In genomic region chr12:101804409-101804808, GRCh38 we compare ENCODE assay signal across 24 cellular contexts.
"Had no signal": no experiment of that assay in that cellular context is flagged by ENCODE, and none has a peak within 500 bp of the region (broad histone marks: within the 10 kb centered on the region; RNA-seq: fewer than 3 reads in every experiment).

No MANE protein-coding gene starts in this region.

- H3K9me3 ChIP-seq: gastrocnemius medialis, tibial nerve had no signal

- H3K4me1 Mint-ChIP-seq: mesothelial cell of epicardium, neural progenitor cell had no signal

- H3K9ac ChIP-seq: neural progenitor cell had no signal

- H3K4me1 ChIP-seq: neural progenitor cell, tibial nerve had no signal

- H3K4me3 ChIP-seq: gastrocnemius medialis, neural progenitor cell, tibial nerve had no signal

- H3K4me2 ChIP-seq: neural progenitor cell had no signal

- H3K36me3 Mint-ChIP-seq: naive B cell, neural progenitor cell, WTC11 had no signal

- H3K9me3 Mint-ChIP-seq: activated naive CD4-positive, alpha-beta T cell treated with anti-CD3 and anti-CD28 coated beads, Interleukin-2, amount 50 U/mL, for 24 hours; central memory CD8-positive, alpha-beta T cell; mesothelial cell of epicardium; naive B cell; neural progenitor cell; WTC11 had no signal

- H3K27ac Mint-ChIP-seq: activated CD4-positive, alpha-beta T cell treated with anti-CD3 and anti-CD28 coated beads for 36 hours; activated naive CD4-positive, alpha-beta T cell treated with anti-CD3 and anti-CD28 coated beads, Interleukin-2, amount 50 U/mL, for 24 hours; mesothelial cell of epicardium; neural progenitor cell; WTC11 had no signal

- H3K27me3 Mint-ChIP-seq: activated CD4-positive, alpha-beta T cell treated with anti-CD3 and anti-CD28 coated beads for 36 hours; activated naive CD4-positive, alpha-beta T cell treated with anti-CD3 and anti-CD28 coated beads, Interleukin-2, amount 50 U/mL, for 24 hours; central memory CD8-positive, alpha-beta T cell; naive B cell; T-helper 17 cell had no signal

- DNase-seq: activated CD4-positive, alpha-beta T cell treated with anti-CD3 and anti-CD28 coated beads for 36 hours; activated CD8-positive, alpha-beta T cell treated with anti-CD3 and anti-CD28 coated beads, Interleukin-2, amount 10 ng/mL, durations not matched to agents 7 days and 5 days; activated gamma-delta T cell treated with Interleukin-2 at 50 U/mL for 16 hours; dermis blood vessel endothelial cell; effector CD4-positive, alpha-beta T cell; gastrocnemius medialis; glutamatergic neuron; kidney; naive B cell; occipital lobe; posterior cingulate gyrus; right cardiac atrium; stimulated activated CD4-positive, alpha-beta T cell treated with anti-CD3 and anti-CD28 coated beads, Interleukin-15, amount 100 ng/mL, for 24 hours; stimulated activated CD4-positive, alpha-beta T cell treated with anti-CD3 and anti-CD28 coated beads, Interleukin-2, amount 100 ng/mL, for 24 hours; stimulated activated naive CD4-positive, alpha-beta T cell treated with Interleukin-2 at 50 U/mL for 16 hours; T-helper 17 cell; T1000 had no signal

- H3K4me3 Mint-ChIP-seq: activated CD4-positive, alpha-beta T cell treated with anti-CD3 and anti-CD28 coated beads for 36 hours; activated CD8-positive, alpha-beta T cell treated with anti-CD3 and anti-CD28 coated beads, Interleukin-2, amount 10 ng/mL, durations not matched to agents 7 days and 5 days; activated naive CD4-positive, alpha-beta T cell treated with anti-CD3 and anti-CD28 coated beads, Interleukin-2, amount 50 U/mL, for 24 hours; central memory CD8-positive, alpha-beta T cell; mesothelial cell of epicardium; naive B cell; neural progenitor cell; T-helper 17 cell; WTC11 had no signal

- H3K36me3 ChIP-seq: gastrocnemius medialis, neural progenitor cell, tibial nerve had no signal

- H3K27ac ChIP-seq: epithelial cell of prostate, gastrocnemius medialis, neural progenitor cell, tibial nerve had no signal

- ATAC-seq: activated CD4-positive, alpha-beta T cell treated with anti-CD3 and anti-CD28 coated beads for 36 hours; activated CD8-positive, alpha-beta T cell treated with anti-CD3 and anti-CD28 coated beads, Interleukin-2, amount 10 ng/mL, durations not matched to agents 7 days and 5 days; gastrocnemius medialis; right cardiac atrium; T-helper 17 cell; WTC11 had no signal

- H3K27me3 ChIP-seq: gastrocnemius medialis, neural progenitor cell, tibial nerve had no signal
